In the genomic region with DNA sequence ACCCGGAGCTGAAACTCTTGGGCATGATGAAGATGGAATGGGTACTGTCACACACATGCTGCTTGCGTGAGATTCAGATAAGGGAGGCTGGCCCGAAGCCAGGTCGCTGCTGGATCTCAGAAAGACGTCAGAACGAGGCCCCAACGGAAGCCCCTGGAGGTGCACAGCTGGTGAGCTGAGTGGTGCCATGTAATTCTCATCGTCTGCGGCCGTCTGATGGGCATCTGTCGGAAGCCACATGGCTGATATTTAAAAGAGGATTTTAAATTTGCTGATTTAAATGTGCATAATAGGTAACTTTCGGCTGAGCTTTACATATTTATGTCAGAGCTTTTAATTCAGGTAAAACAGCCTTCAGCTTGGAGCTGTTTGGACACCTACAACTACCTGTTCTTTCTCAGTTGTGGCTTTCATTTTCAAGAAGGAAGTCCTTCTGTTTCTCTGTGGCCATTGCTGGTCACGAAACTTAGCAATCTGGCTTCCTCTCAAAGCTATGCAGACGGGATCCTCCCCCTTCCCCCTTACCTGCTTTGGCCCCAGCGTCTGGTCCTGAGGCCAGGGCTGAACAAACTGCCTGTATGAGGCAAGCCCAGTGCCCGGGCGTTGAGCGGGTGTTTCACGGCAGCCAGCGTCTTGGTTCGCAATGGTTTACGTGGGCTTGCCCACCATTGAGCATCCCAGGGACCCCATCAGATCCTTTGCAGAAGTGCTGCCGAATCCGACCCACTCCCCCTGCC, we compare ENCODE assay signal across 9 cellular contexts. TPM values are rescaled to one million over a fixed set of nuclear protein-coding genes. Genes with fewer than 3 reads are reported as not detected.
DNase-seq lines count a peak whose midpoint lies in the region; ATAC-seq, FAIRE-seq and TF ChIP-seq lines count a peak whose summit lies in the region.
"Had no signal": no experiment of that assay in that cellular context is flagged by ENCODE, and none has a peak within 500 bp of the region (broad histone marks: within the 10 kb centered on the region; RNA-seq: fewer than 3 reads in every experiment).

No MANE protein-coding gene starts in this region.

- TF ChIP-seq CTCF in RWPE2 (IDR thresholded peaks at IDR 0.05; ENCODE audit: poor library complexity, severe bottlenecking) (no peak), kidney (IDR thresholded peaks at IDR 0.05; ENCODE audit: borderline replicate concordance, extremely low read depth, insufficient read depth) (no peak)

- H3K4me3 ChIP-seq in RWPE2 (ENCODE audit: severe bottlenecking) (no peak overlapping the region), kidney (ENCODE audit: low read length in 2 of 2) (peak overlapping the region; percentile 20 to 30)

- peaks cover 26% of the 10 kb centered on the region for H3K4me1 ChIP-seq in RWPE2 (ENCODE audit: insufficient read depth, poor library complexity, severe bottlenecking)
- H3K4me1 ChIP-seq in kidney (ENCODE audit: control insufficient read depth in 1 of 2, insufficient read depth in 1 of 2, low read depth in 1 of 2, low read length in 2 of 2) = peaks cover 12 to 23% of the 10 kb centered on the region in 2 donors

- peak overlapping the region; percentile 37 to 65 for H3K9ac ChIP-seq in kidney (ENCODE audit: low read length in 2 of 2)

- H3K36me3 ChIP-seq in RWPE2 (ENCODE audit: low read depth) (peaks cover 6% of the 10 kb centered on the region; the same call in 1 of the 2 replicates), kidney (ENCODE audit: control insufficient read depth in 1 of 2, insufficient read depth in 2 of 2, low read length in 2 of 2) (no peaks in the 10 kb centered on the region)

- no peak for FAIRE-seq in kidney (lab: Jason Lieb, UNC)

- DNase-seq in RWPE2 (ENCODE audit: low spot score) (no peak), kidney (peak; percentile 91), NCI-H2227 treated with DMSO at 0.1 percent for 48 hours (lab: John Stamatoyannopoulos, UW) (no peak), HK-2 (ENCODE audit: unreplicated experiment) (no peak)
- peak; percentile 14 to 85 (median 55) for DNase-seq in activated naive CD4-positive, alpha-beta T cell (lab: John Stamatoyannopoulos, UW)
- peak; percentile 74 for DNase-seq in stimulated activated CD8-positive, alpha-beta memory T cell treated with anti-CD3 and anti-CD28 coated beads, Interleukin-12 subunit alpha, Interleukin-12 subunit beta, amount 100 ng/mL, for 1 hour (ENCODE audit: low read depth)

- no peaks in the 10 kb centered on the region for H3K27me3 ChIP-seq in RWPE2 (ENCODE audit: insufficient read depth, poor library complexity, severe bottlenecking)

- ATAC-seq in GM19023 (IDR thresholded peaks at IDR 0.05; ENCODE audit: unreplicated experiment) = peak; percentile 42
- ATAC-seq in HG03095 (IDR thresholded peaks at IDR 0.05; ENCODE audit: unreplicated experiment) = peak; percentile 47
- ATAC-seq in RWPE2 (ENCODE audit: low read depth) = no peak

- H3K9me3 ChIP-seq in RWPE2 (ENCODE audit: severe bottlenecking) (no peaks in the 10 kb centered on the region), kidney (ENCODE audit: control insufficient read depth in 1 of 2, low read length in 2 of 2) (no peaks in the 10 kb centered on the region)

- H3K27ac ChIP-seq in RWPE2 (ENCODE audit: poor library complexity, severe bottlenecking) (peak overlapping the region; percentile 81), kidney (ENCODE audit: low read depth in 2 of 2, low read length in 2 of 2) (peak overlapping the region; percentile 90 to 95)

- intact Hi-C loops in kidney (cut with DNase I) = no loop called here

RNA-seq across cellular contexts. Expression of a gene that starts 9.2 kb away (rescaled TPM):
- 80.3 TPM for total RNA-seq in kidney
- polyA plus RNA-seq in kidney (ENCODE audit: insufficient read depth, low read depth, low replicate concordance) = 12.4 TPM

RNA-seq across cellular contexts. Expression of a gene that starts 57.2 kb away (rescaled TPM):
- 0.09 TPM for total RNA-seq in kidney
- not detected for polyA plus RNA-seq in kidney (ENCODE audit: insufficient read depth, low read depth, low replicate concordance)
- total RNA-seq: aorta had no signal
- polyA plus RNA-seq: aorta had no signal

Comparison
In these comparisons a context has a peak if more than half of its experiments do, and no peak if none do; other contexts are left out.
1. DNase-seq: peak in activated naive CD4-positive, alpha-beta T cell (4 of 4), kidney (single experiment) and stimulated activated CD8-positive, alpha-beta memory T cell treated with anti-CD3 and anti-CD28 coated beads, Interleukin-12 subunit alpha, Interleukin-12 subunit beta, amount 100 ng/mL, for 1 hour (single experiment); none in RWPE2 (single experiment), NCI-H2227 treated with DMSO at 0.1 percent for 48 hours (single experiment) and HK-2 (single experiment).